In the genomic region with DNA sequence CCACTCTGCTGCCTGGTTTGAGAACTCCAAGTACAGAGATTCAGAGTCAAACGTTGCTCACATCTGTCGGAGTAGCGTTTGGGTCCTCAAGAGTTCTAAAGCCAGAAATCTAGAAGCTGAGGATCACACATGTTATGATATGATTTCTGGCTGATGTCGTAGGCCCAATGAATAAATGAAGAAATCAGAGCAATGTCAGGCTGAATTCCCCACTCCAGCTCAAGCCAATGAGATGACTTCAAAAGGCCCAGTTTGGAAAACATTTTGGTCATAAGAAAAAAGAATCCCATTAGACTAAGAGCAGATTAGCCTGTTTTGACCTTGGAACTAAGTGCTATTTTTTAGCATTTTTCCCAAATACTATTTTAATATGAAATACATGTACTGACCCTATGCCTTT, we compare ENCODE assay signal across 10 cellular contexts.
A peak's percentile ranks its signal among the peaks of the same experiment; 100 is the strongest.
DNase-seq lines count a peak whose midpoint lies in the region; ATAC-seq and TF ChIP-seq lines count a peak whose summit lies in the region.
"Had no signal": no experiment of that assay in that cellular context is flagged by ENCODE, and none has a peak within 500 bp of the region (broad histone marks: within the 10 kb centered on the region; RNA-seq: fewer than 3 reads in every experiment).

No MANE protein-coding gene starts in this region.

- H3K9me2 ChIP-seq in DOHH2 (replicated peaks; ENCODE audit: control insufficient read depth, low read length): no peaks in the 10 kb centered on the region

- ATAC-seq in heart right ventricle (peak in 7 of 8 donors; percentile 16 to 27 (median 19)), GM19351 (IDR thresholded peaks at IDR 0.05; ENCODE audit: unreplicated experiment) (no peak)

- WGBS in heart right ventricle, 2 donors: 41 to 42% methylated on average over 4 of the region's 4 CpGs

- H3K27me3 ChIP-seq in DOHH2 (ENCODE audit: control insufficient read depth, low read length) (no peaks in the 10 kb centered on the region), heart right ventricle (no peaks in the 10 kb centered on the region)

- H3K9me3 ChIP-seq in DOHH2 (ENCODE audit: control insufficient read depth, insufficient read depth, low read length) (no peaks in the 10 kb centered on the region), heart right ventricle (no peaks in the 10 kb centered on the region)

- no peaks in the 10 kb centered on the region for H3K9me3 Mint-ChIP-seq in activated CD4-positive, alpha-beta memory T cell treated with anti-CD3 and anti-CD28 coated beads for 36 hours

- H3K27ac ChIP-seq in DOHH2 (ENCODE audit: low read depth, low read length) (peak overlapping the region; percentile 93), heart right ventricle (peak overlapping the region; percentile 48 to 79 (median 66)), skin epidermis (peak overlapping the region in 20 of 21 experiments; percentile 1 to 89 (median 66))

- H3K27me3 Mint-ChIP-seq in activated CD4-positive, alpha-beta memory T cell treated with anti-CD3 and anti-CD28 coated beads for 36 hours: no peaks in the 10 kb centered on the region

- TF ChIP-seq CTCF in DOHH2 (IDR thresholded peaks at IDR 0.05; ENCODE audit: low read depth, low read length, poor library complexity, severe bottlenecking) (no peak), heart right ventricle (IDR thresholded peaks at IDR 0.05) (no peak)

- H3F3A ChIP-seq in DOHH2 (ENCODE audit: control insufficient read depth, insufficient read depth): peaks cover 80% of the 10 kb centered on the region

- H3K4me3 ChIP-seq in DOHH2 (ENCODE audit: low read length): no peak overlapping the region
- peak overlapping the region in 1 of 10 donors; percentile 3 for H3K4me3 ChIP-seq in heart right ventricle
- no peak overlapping the region for H3K4me3 ChIP-seq in skin epidermis

- peak overlapping the region; percentile 69 for H3K4me3 Mint-ChIP-seq in activated CD4-positive, alpha-beta memory T cell treated with anti-CD3 and anti-CD28 coated beads for 36 hours

- peaks cover 97% of the 10 kb centered on the region for H3K36me3 Mint-ChIP-seq in activated CD4-positive, alpha-beta memory T cell treated with anti-CD3 and anti-CD28 coated beads for 36 hours

- peaks cover 98% of the 10 kb centered on the region for H3K4me1 Mint-ChIP-seq in activated CD4-positive, alpha-beta memory T cell treated with anti-CD3 and anti-CD28 coated beads for 36 hours (ENCODE audit: low read depth)

- intact Hi-C loops in activated CD4-positive, alpha-beta memory T cell treated with anti-CD3 and anti-CD28 coated beads for 36 hours (cut with micrococcal nuclease): loop anchor here (5.0 kb wide), 1 partner anchor 217 kb away; no protein-coding TSS in a partner anchor
- intact Hi-C loops in heart right ventricle (cut with DNase I): loop anchor here in 3 of 10 donors (5.0 kb wide), 3 partner anchors 37 to 152 kb away; no protein-coding TSS in a partner anchor

- POLR2A ChIA-PET in activated CD4-positive, alpha-beta memory T cell treated with anti-CD3 and anti-CD28 coated beads for 36 hours (lab: Charles Lee): interaction anchor here (0.7 to 6.8 kb wide), 8 partner anchors 8 to 39 kb away, joined by 3 to 83 read pairs (median 7); no protein-coding TSS in a partner anchor

- CTCF ChIA-PET in activated CD4-positive, alpha-beta memory T cell treated with anti-CD3 and anti-CD28 coated beads for 36 hours (lab: Charles Lee): interaction anchor here (0.8 to 3.2 kb wide), 7 partner anchors 16 to 308 kb away, joined by 3 to 20 read pairs (median 4); no protein-coding TSS in a partner anchor

- H3K4me1 ChIP-seq in DOHH2 (ENCODE audit: control insufficient read depth, low read length): peaks cover 100% of the 10 kb centered on the region
- H3K4me1 ChIP-seq in heart right ventricle: peaks cover 12 to 100% (median 90%) of the 10 kb centered on the region in 9 donors

- peaks cover 98% of the 10 kb centered on the region for H3K36me3 ChIP-seq in DOHH2 (ENCODE audit: control insufficient read depth, low read length)
- H3K36me3 ChIP-seq in heart right ventricle: peaks cover 0 to 96% (median 39%) of the 10 kb centered on the region in 9 donors

- H3K27ac Mint-ChIP-seq in activated CD4-positive, alpha-beta memory T cell treated with anti-CD3 and anti-CD28 coated beads for 36 hours: peak overlapping the region; percentile 92

- H4K20me1 ChIP-seq in DOHH2 (ENCODE audit: control insufficient read depth, insufficient read depth, low read depth, low read length): 0 out of 2 replicates have a peak, but pooled peaks cover 11% of the 10 kb centered on the region

- peaks cover 96% of the 10 kb centered on the region for H3K79me2 ChIP-seq in DOHH2 (ENCODE audit: control insufficient read depth, low read length)

- DNase-seq in activated CD4-positive, alpha-beta memory T cell treated with anti-CD3 and anti-CD28 coated beads for 36 hours: no peak
- no peak for DNase-seq in heart right ventricle
- DNase-seq in stimulated activated naive CD4-positive, alpha-beta T cell (lab: John Stamatoyannopoulos, UW): no peak
- no peak for DNase-seq in activated effector memory CD4-positive, alpha-beta T cell treated with anti-CD3 and anti-CD28 coated beads, Interleukin-2, amount 50 U/mL, for 16 hours
- no peak for DNase-seq in Ammon's horn (ENCODE audit: low spot score)
- DNase-seq: midbrain, NCI-H524 had no signal

- H3K4me2 ChIP-seq in DOHH2 (ENCODE audit: low read length): peak overlapping the region; percentile 91
